1 cellular context compared by ENCODE assay signal in the genomic region with DNA sequence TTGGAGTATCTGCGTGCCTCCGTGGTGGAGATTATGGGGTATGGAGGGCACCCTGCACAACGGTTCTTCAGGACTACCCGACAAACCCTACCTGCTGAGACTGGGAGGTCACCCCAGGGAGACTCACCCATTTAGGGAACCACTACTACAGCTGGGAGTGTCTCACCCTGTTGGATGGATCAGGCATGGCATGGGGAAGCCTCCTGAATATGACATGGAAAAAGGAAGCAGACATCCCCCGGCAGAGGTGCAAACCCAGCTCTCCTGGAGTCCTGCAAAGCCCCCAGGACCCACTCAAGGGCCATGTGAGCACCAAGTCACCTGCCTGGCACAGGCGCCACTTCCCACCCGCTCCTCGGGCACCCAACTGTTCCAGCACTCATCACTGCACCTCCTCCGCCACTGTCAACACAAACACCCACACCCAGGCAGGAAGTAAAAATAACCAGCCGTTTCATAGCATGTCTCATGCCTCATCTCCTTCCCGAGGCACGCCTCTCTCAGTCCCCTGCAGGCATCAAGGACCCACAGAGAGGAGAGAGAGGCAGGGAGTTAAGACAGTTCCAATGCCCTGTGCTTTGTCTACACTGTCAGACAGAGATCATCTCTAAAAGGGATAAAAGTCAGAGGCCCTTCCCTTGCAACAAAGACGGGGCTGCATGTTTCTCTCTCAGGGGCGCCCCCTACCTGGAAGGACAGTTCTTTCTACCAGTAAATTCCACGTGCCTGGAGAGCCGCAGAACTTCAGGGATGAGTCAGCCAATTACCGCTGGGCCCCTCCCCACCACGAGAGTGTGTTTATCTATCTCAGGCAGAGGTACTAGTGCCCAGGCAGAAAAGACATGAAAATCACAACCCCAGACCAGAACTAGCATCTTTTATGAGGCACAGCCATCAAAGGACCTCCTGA.
TF ChIP-seq lines count a peak whose summit lies in the region.

No MANE protein-coding gene starts in this region.

TF ChIP-seq in H1, 55 proteins besides CTCF, POLR2A, EP300 and RAD21 (continued from another document):
- TF ChIP-seq, protein P1, sequence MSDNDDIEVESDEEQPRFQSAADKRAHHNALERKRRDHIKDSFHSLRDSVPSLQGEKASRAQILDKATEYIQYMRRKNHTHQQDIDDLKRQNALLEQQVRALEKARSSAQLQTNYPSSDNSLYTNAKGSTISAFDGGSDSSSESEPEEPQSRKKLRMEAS (IDR thresholded peaks at IDR 0.05): peak; percentile 88
- no peak for TF ChIP-seq CBX5 (IDR thresholded peaks at IDR 0.05; ENCODE audit: low read depth, low read length)
- peak; percentile 77; the same call in 1 of the 2 replicates for TF ChIP-seq MAFK (IDR thresholded peaks at IDR 0.05; ENCODE audit: low read depth, low read length)
- TF ChIP-seq HDAC2 (IDR thresholded peaks at IDR 0.05; ENCODE audit: borderline replicate concordance in 1 of 2, low read depth in 2 of 2, low read length in 2 of 2): peak; percentile 49 to 51; a peak in 1 of 4 replicates
- TF ChIP-seq CEBPB (IDR thresholded peaks at IDR 0.05; ENCODE audit: low read depth, low read length): no peak
- no peak for TF ChIP-seq POLR2AphosphoS5 (IDR thresholded peaks at IDR 0.05; ENCODE audit: low read depth, low read length)
- TF ChIP-seq, protein P2, sequence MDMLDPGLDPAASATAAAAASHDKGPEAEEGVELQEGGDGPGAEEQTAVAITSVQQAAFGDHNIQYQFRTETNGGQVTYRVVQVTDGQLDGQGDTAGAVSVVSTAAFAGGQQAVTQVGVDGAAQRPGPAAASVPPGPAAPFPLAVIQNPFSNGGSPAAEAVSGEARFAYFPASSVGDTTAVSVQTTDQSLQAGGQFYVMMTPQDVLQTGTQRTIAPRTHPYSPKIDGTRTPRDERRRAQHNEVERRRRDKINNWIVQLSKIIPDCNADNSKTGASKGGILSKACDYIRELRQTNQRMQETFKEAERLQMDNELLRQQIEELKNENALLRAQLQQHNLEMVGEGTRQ (IDR thresholded peaks at IDR 0.05; ENCODE audit: low read length): no peak
- peak; percentile 78; the same call in 1 of the 2 replicates for TF ChIP-seq JUND (IDR thresholded peaks at IDR 0.05; ENCODE audit: low read length)
- TF ChIP-seq SUZ12 (IDR thresholded peaks at IDR 0.05; ENCODE audit: low read length): no peak
- TF ChIP-seq CHD2 (IDR thresholded peaks at IDR 0.05; ENCODE audit: low read length): no peak
- no peak for TF ChIP-seq TCF12 (IDR thresholded peaks at IDR 0.05; ENCODE audit: low read depth, low read length)
- no peak for TF ChIP-seq SP4 (IDR thresholded peaks at IDR 0.05; ENCODE audit: low read length)
- TF ChIP-seq SAP30 (IDR thresholded peaks at IDR 0.05; ENCODE audit: insufficient read depth, insufficient replicate concordance, low read length): no peak
- no peak for TF ChIP-seq NANOG (IDR thresholded peaks at IDR 0.05; ENCODE audit: insufficient read depth, low read depth, low read length, poor library complexity, severe bottlenecking)
- TF ChIP-seq BACH1 (IDR thresholded peaks at IDR 0.05; ENCODE audit: low read length): peak; percentile 89
- no peak for TF ChIP-seq SIX5 (IDR thresholded peaks at IDR 0.05; ENCODE audit: low read depth, low read length)
- TF ChIP-seq ASH2L (IDR thresholded peaks at IDR 0.05; ENCODE audit: low read length): no peak
TF ChIP-seq in H1: peak in this region for 8.
